In genomic region chr20:57449398-57450354, GRCh38 we compare ENCODE assay signal across 16 cellular contexts. TPM values are rescaled to one million over a fixed set of nuclear protein-coding genes. Genes with fewer than 3 reads are reported as not detected.
DNase-seq lines count a peak whose midpoint lies in the region; ATAC-seq and TF ChIP-seq lines count a peak whose summit lies in the region.
"Had no signal": no experiment of that assay in that cellular context is flagged by ENCODE, and none has a peak within 500 bp of the region (broad histone marks: within the 10 kb centered on the region; RNA-seq: fewer than 3 reads in every experiment).

No MANE protein-coding gene starts in this region.

- TF ChIP-seq RAD21 in HCT116 (IDR thresholded peaks at IDR 0.05; ENCODE audit: low read depth), result no peak

- H3K9me3 ChIP-seq in HCT116 (ENCODE audit: control insufficient read depth in 1 of 2, insufficient read depth in 1 of 2, low read depth in 1 of 2, low read length in 2 of 2), result peaks cover 0 to 8% of the 10 kb centered on the region in 2 experiments; a peak in 1 of 4 replicates
- H3K9me3 ChIP-seq in neutrophil, result no peaks in the 10 kb centered on the region
- H3K9me3 ChIP-seq: upper lobe of left lung had no signal

- H3K4me1 Mint-ChIP-seq in CD14-positive monocyte, result peaks cover 62% of the 10 kb centered on the region
- H3K4me1 Mint-ChIP-seq in activated naive CD8-positive, alpha-beta T cell treated with anti-CD3 and anti-CD28 coated beads, Interleukin-2, amount 50 U/mL, for 24 hours, result peaks cover 30% of the 10 kb centered on the region

- no peak overlapping the region for H2AFZ ChIP-seq in HCT116 (ENCODE audit: low read depth, low read length, poor library complexity, severe bottlenecking)

- H3K9me3 Mint-ChIP-seq in CD14-positive monocyte, result peaks cover 0 to 8% (median 4%) of the 10 kb centered on the region in 7 donors
- H3K9me3 Mint-ChIP-seq in activated naive CD8-positive, alpha-beta T cell treated with anti-CD3 and anti-CD28 coated beads, Interleukin-2, amount 50 U/mL, for 24 hours, result peaks cover 3% of the 10 kb centered on the region

- intact Hi-C loops in CD14-positive monocyte (cut with micrococcal nuclease) (loop anchor here (2.0 to 5.0 kb wide), 2 partner anchors 17 to 62 kb away; no protein-coding TSS in a partner anchor), HCT116 (cut with micrococcal nuclease) (no loop called here)

- no peak for TF ChIP-seq POLR2A in HCT116 (IDR thresholded peaks at IDR 0.05; ENCODE audit: borderline replicate concordance, extremely low read depth, insufficient read depth, insufficient read length)

- H3K36me3 ChIP-seq in HCT116 (ENCODE audit: control insufficient read depth in 1 of 2, insufficient read depth in 2 of 2, low read length in 2 of 2) (no peaks in the 10 kb centered on the region), neutrophil (no peaks in the 10 kb centered on the region)
- H3K36me3 ChIP-seq: right atrium auricular region, upper lobe of left lung had no signal

- CTCF ChIA-PET in HCT116 (lab: Charles Lee), result no interaction called here

- H3K27ac ChIP-seq in HCT116 (ENCODE audit: low read depth, low read length), result no peak overlapping the region
- peak overlapping the region; percentile 84 for H3K27ac ChIP-seq in neutrophil
- H3K27ac ChIP-seq: dorsolateral prefrontal cortex, VCaP had no signal

- H3K27me3 ChIP-seq in HCT116 (ENCODE audit: insufficient read depth, low read length), result peaks cover 10% of the 10 kb centered on the region; the same call in 1 of the 2 replicates
- no peaks in the 10 kb centered on the region for H3K27me3 ChIP-seq in neutrophil
- H3K27me3 ChIP-seq: right atrium auricular region, upper lobe of left lung had no signal

- H3K36me3 Mint-ChIP-seq in CD14-positive monocyte, result peaks cover 4% of the 10 kb centered on the region in 2 donors
- no peaks in the 10 kb centered on the region for H3K36me3 Mint-ChIP-seq in activated naive CD8-positive, alpha-beta T cell treated with anti-CD3 and anti-CD28 coated beads, Interleukin-2, amount 50 U/mL, for 24 hours (ENCODE audit: low read depth)
- H3K36me3 Mint-ChIP-seq: brain had no signal

- H3K27me3 Mint-ChIP-seq in CD14-positive monocyte (ENCODE audit: low read depth in 3 of 3), result peaks cover 0 to 5% (median 4%) of the 10 kb centered on the region in 3 donors
- no peaks in the 10 kb centered on the region for H3K27me3 Mint-ChIP-seq in activated naive CD8-positive, alpha-beta T cell treated with anti-CD3 and anti-CD28 coated beads, Interleukin-2, amount 50 U/mL, for 24 hours

- H3K27ac Mint-ChIP-seq in CD14-positive monocyte, result peak overlapping the region; percentile 82 to 99 (median 95)
- H3K27ac Mint-ChIP-seq in activated naive CD8-positive, alpha-beta T cell treated with anti-CD3 and anti-CD28 coated beads, Interleukin-2, amount 50 U/mL, for 24 hours, result peak overlapping the region; percentile 28

- DNase-seq in CD14-positive monocyte (ENCODE audit: low spot score) (no peak), HCT116 (ENCODE audit: low read depth, low spot score) (no peak), EL (no peak), hippocampal formation (lab: John Stamatoyannopoulos, UW) (no peak)
- DNase-seq in activated naive CD8-positive, alpha-beta T cell treated with anti-CD3 and anti-CD28 coated beads, Interleukin-2, amount 50 U/mL, for 24 hours, result no peak
- DNase-seq in stimulated activated CD4-positive, alpha-beta T cell treated with anti-CD3 and anti-CD28 coated beads, Interleukin-4, amount 100 ng/mL, for 4 hours, result no peak
- DNase-seq: activated gamma-delta T cell treated with Interleukin-2 at 50 U/mL for 16 hours; NCI-H446; stimulated activated CD4-positive, alpha-beta T cell treated with anti-CD3 and anti-CD28 coated beads, Interleukin-4, amount 100 ng/mL, for 24 hours had no signal

- ATAC-seq in HCT116, result peak; percentile 53
- no peak for ATAC-seq in activated naive CD8-positive, alpha-beta T cell treated with anti-CD3 and anti-CD28 coated beads, Interleukin-2, amount 50 U/mL, for 24 hours
- ATAC-seq in HG02642 (IDR thresholded peaks at IDR 0.05; ENCODE audit: poor library complexity, unreplicated experiment), result no peak

- H3K9ac ChIP-seq in HCT116 (ENCODE audit: low read length), result no peak overlapping the region

- TF ChIP-seq CTCF in CD14-positive monocyte (IDR thresholded peaks at IDR 0.05) (no peak), HCT116 (IDR thresholded peaks at IDR 0.05 in 2 of 3, conservative IDR thresholded peaks at IDR 0.05 in 1 of 3; ENCODE audit: borderline replicate concordance in 1 of 3, insufficient read depth in 1 of 3, low read depth in 2 of 3, low read length in 2 of 3) (no peak), neutrophil (IDR thresholded peaks at IDR 0.05) (no peak)

- POLR2A ChIA-PET in HCT116 (lab: Charles Lee), result no interaction called here

- H3K4me3 ChIP-seq in HCT116 (replicated peaks in 1 of 2; ENCODE audit: low read depth in 1 of 2, low read length in 2 of 2) (no peak overlapping the region), neutrophil (ENCODE audit: low read depth in 1 of 2, low read length in 1 of 2) (peak overlapping the region; percentile 43 to 55)
- H3K4me3 ChIP-seq: dorsolateral prefrontal cortex, right atrium auricular region, upper lobe of left lung had no signal

- RAD21 ChIA-PET in HCT116 (lab: Charles Lee; ENCODE audit: low non-redundant PET in 1 of 2, low total read pairs in 2 of 2, uncharacterized antibody in 2 of 2, unreplicated experiment in 2 of 2), result no interaction called here

- 0 out of 2 replicates have a peak overlapping the region, but pooled peaks have one; percentile 12 for H3K4me2 ChIP-seq in HCT116 (ENCODE audit: low read length)

- peaks cover 7 to 11% of the 10 kb centered on the region in 2 experiments; a peak in 2 of 4 replicates for H3K4me1 ChIP-seq in HCT116 (ENCODE audit: control insufficient read depth in 1 of 2, insufficient read depth in 2 of 2, low read length in 2 of 2)
- peaks cover 80 to 86% of the 10 kb centered on the region in 2 experiments for H3K4me1 ChIP-seq in neutrophil (ENCODE audit: control insufficient read depth in 1 of 2, insufficient read depth in 1 of 2, low read depth in 1 of 2, low read length in 1 of 2)

- peak overlapping the region in 1 of 2 donors; percentile 42 for H3K4me3 Mint-ChIP-seq in CD14-positive monocyte
- no peak overlapping the region for H3K4me3 Mint-ChIP-seq in activated naive CD8-positive, alpha-beta T cell treated with anti-CD3 and anti-CD28 coated beads, Interleukin-2, amount 50 U/mL, for 24 hours

- H4K20me1 ChIP-seq in HCT116 (ENCODE audit: insufficient read depth), result no peaks in the 10 kb centered on the region

- H3K79me2 ChIP-seq in HCT116 (ENCODE audit: insufficient read depth, low read length), result no peaks in the 10 kb centered on the region

- no TSS peak for BruUV-seq in HCT116 (replicated peaks; lab: Mats Ljungman, UMichigan)

- no peaks in the 10 kb centered on the region for H3K9me2 ChIP-seq in HCT116 (ENCODE audit: insufficient read depth)

TF ChIP-seq in HCT116, 20 proteins besides CTCF, POLR2A, EP300 and RAD21 (continues in another document):
- TF ChIP-seq ZBTB33 (IDR thresholded peaks at IDR 0.05; ENCODE audit: extremely low read depth, insufficient replicate concordance, low read length) (no peak), ZFX (IDR thresholded peaks at IDR 0.05) (no peak), JUND (IDR thresholded peaks at IDR 0.05) (no peak), REST (IDR thresholded peaks at IDR 0.05; ENCODE audit: low read depth) (no peak), FOSL1 (IDR thresholded peaks at IDR 0.05; ENCODE audit: low read depth) (no peak), MAX (IDR thresholded peaks at IDR 0.05) (no peak), CEBPB (IDR thresholded peaks at IDR 0.05; ENCODE audit: low read depth) (no peak)

RNA-seq across cellular contexts. Expression of gene RBM38, which starts 58.5 kb away (rescaled TPM):
- 10 to 100 TPM in 1 of 2 donors, 1 to 10 TPM in 1; 7.5 to 17.8 TPM for polyA plus RNA-seq in CD14-positive monocyte
- total RNA-seq in HCT116 (2021; ENCODE audit: unreplicated experiment), result 36.2 TPM
- polyA plus RNA-seq in HCT116 (2012), result 33.1 and 35.2 TPM in 2 replicates

Comparison
In these comparisons a context has a peak if more than half of its experiments do, and no peak if none do; other contexts are left out.
1. H3K4me3 ChIP-seq: peak in neutrophil (2 of 2); none in HCT116 (0 of 2).